8 cellular contexts compared by ENCODE assay signal in the genomic region with DNA sequence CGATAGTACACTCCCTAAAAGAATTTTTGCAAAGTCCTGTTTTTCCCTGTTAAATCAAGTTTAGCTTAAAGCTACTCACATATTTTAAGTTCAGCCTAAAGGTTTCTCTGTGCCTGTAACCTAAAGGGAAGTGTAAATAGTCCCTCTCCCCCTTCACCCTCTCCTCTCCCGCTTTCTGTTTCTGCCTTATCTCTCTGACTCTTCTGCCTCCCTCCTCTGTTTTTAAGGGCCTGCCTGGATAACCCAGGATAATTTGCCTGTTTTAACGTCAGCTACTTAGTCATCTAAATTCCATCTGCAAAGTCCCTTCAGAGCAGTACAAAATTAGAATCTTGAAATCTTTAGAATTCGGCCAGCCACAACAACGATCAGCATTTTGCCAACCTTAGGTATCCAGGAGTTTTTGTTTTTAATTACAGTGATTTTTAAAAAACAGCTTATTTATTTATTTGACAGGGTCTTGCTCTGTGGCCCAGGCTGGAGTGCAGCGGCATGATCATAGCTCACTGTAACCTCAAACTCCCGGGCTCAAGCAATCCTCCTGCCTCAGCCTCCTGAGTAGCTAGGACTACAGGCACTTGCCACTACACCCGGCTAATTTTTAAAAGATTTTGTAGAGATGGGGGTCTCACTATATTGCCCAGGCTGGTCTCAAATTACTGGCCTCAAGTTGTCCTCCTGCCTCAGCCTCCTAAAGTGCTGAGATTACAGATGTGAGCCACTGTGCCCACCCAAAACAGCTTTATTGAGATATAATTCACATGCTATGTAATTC.
DNase-seq lines count a peak whose midpoint lies in the region; ATAC-seq and TF ChIP-seq lines count a peak whose summit lies in the region.

No MANE protein-coding gene starts in this region.

- intact Hi-C loops in CD14-positive monocyte (cut with micrococcal nuclease) (loop anchor here (5.0 to 10.0 kb wide), 4 partner anchors 60 to 140 kb away; a partner anchor contains a TSS), left cardiac atrium (cut with DNase I) (loop anchor here in 1 of 2 donors (5.0 kb wide), 2 partner anchors 105 to 460 kb away; a partner anchor contains a TSS)
- intact Hi-C loops in activated T-helper 1 cell treated with anti-CD3 and anti-CD28 coated beads, Interleukin-12 subunit alpha, Interleukin-12 subunit beta, Interleukin-2, Interleukin-4 antibody, amounts not matched to agents 30 ng/mL and 10 ng/mL and 1 ng/mL, durations not matched to agents 14 hours and 24 hours and 36 hours (cut with micrococcal nuclease) = loop anchor here (5.0 kb wide), 2 partner anchors 170 to 190 kb away; no protein-coding TSS in a partner anchor

- no peak for TF ChIP-seq CTCF in CD14-positive monocyte (IDR thresholded peaks at IDR 0.05)
- TF ChIP-seq CTCF in retinal pigment epithelial cell (conservative IDR thresholded peaks at IDR 0.05; ENCODE audit: low read depth, low read length) = no peak

- H3K27ac Mint-ChIP-seq in CD14-positive monocyte = peak overlapping the region; percentile 95 to 99 (median 98)
- peak overlapping the region; percentile 84 for H3K27ac Mint-ChIP-seq in activated T-helper 1 cell treated with anti-CD3 and anti-CD28 coated beads, Interleukin-12 subunit alpha, Interleukin-12 subunit beta, Interleukin-2, Interleukin-4 antibody, amounts not matched to agents 30 ng/mL and 10 ng/mL and 1 ng/mL, durations not matched to agents 14 hours and 24 hours and 36 hours

- peak overlapping the region; percentile 58 for H3K4me3 ChIP-seq in retinal pigment epithelial cell (ENCODE audit: low read length)

- H3K9me3 Mint-ChIP-seq in CD14-positive monocyte = peaks cover 0 to 2% (median 0%) of the 10 kb centered on the region in 7 donors
- no peaks in the 10 kb centered on the region for H3K9me3 Mint-ChIP-seq in activated T-helper 1 cell treated with anti-CD3 and anti-CD28 coated beads, Interleukin-12 subunit alpha, Interleukin-12 subunit beta, Interleukin-2, Interleukin-4 antibody, amounts not matched to agents 30 ng/mL and 10 ng/mL and 1 ng/mL, durations not matched to agents 14 hours and 24 hours and 36 hours

- H3K36me3 Mint-ChIP-seq in CD14-positive monocyte = peaks cover 6 to 12% of the 10 kb centered on the region in 2 donors
- H3K36me3 Mint-ChIP-seq in activated T-helper 1 cell treated with anti-CD3 and anti-CD28 coated beads, Interleukin-12 subunit alpha, Interleukin-12 subunit beta, Interleukin-2, Interleukin-4 antibody, amounts not matched to agents 30 ng/mL and 10 ng/mL and 1 ng/mL, durations not matched to agents 14 hours and 24 hours and 36 hours (ENCODE audit: low read depth) = no peaks in the 10 kb centered on the region

- H3K4me3 Mint-ChIP-seq in CD14-positive monocyte = peak overlapping the region; percentile 85 to 95
- H3K4me3 Mint-ChIP-seq in activated T-helper 1 cell treated with anti-CD3 and anti-CD28 coated beads, Interleukin-12 subunit alpha, Interleukin-12 subunit beta, Interleukin-2, Interleukin-4 antibody, amounts not matched to agents 30 ng/mL and 10 ng/mL and 1 ng/mL, durations not matched to agents 14 hours and 24 hours and 36 hours = peak overlapping the region; percentile 79

- H3K4me1 Mint-ChIP-seq in CD14-positive monocyte = peaks cover 40% of the 10 kb centered on the region
- peaks cover 16% of the 10 kb centered on the region for H3K4me1 Mint-ChIP-seq in activated T-helper 1 cell treated with anti-CD3 and anti-CD28 coated beads, Interleukin-12 subunit alpha, Interleukin-12 subunit beta, Interleukin-2, Interleukin-4 antibody, amounts not matched to agents 30 ng/mL and 10 ng/mL and 1 ng/mL, durations not matched to agents 14 hours and 24 hours and 36 hours (ENCODE audit: low read depth)

- H3K27me3 Mint-ChIP-seq in CD14-positive monocyte (ENCODE audit: low read depth in 3 of 3) = peaks cover 0 to 3% (median 0%) of the 10 kb centered on the region in 3 donors
- peaks cover 10% of the 10 kb centered on the region for H3K27me3 Mint-ChIP-seq in activated T-helper 1 cell treated with anti-CD3 and anti-CD28 coated beads, Interleukin-12 subunit alpha, Interleukin-12 subunit beta, Interleukin-2, Interleukin-4 antibody, amounts not matched to agents 30 ng/mL and 10 ng/mL and 1 ng/mL, durations not matched to agents 14 hours and 24 hours and 36 hours (ENCODE audit: insufficient read depth)

- DNase-seq in CD14-positive monocyte (ENCODE audit: low spot score) = no peak
- DNase-seq in activated T-helper 1 cell treated with anti-CD3 and anti-CD28 coated beads, Interleukin-12 subunit alpha, Interleukin-12 subunit beta, Interleukin-2, Interleukin-4 antibody, amounts not matched to agents 30 ng/mL and 10 ng/mL and 1 ng/mL, durations not matched to agents 14 hours and 24 hours and 36 hours (ENCODE audit: low spot score) = no peak
- no peak for DNase-seq in left cardiac atrium
- DNase-seq in retinal pigment epithelial cell (ENCODE audit: low read depth) = no peak
- no peak for DNase-seq in GM19238 (ENCODE audit: insufficient read length, low spot score)
- no peak for DNase-seq in activated CD4-positive, alpha-beta T cell treated with anti-CD3 and anti-CD28 coated beads, Interleukin-2, amount 50 U/mL, for 4 hours

- ATAC-seq in GM19452 (IDR thresholded peaks at IDR 0.05; ENCODE audit: unreplicated experiment) (peak; percentile 40), HG03469 (IDR thresholded peaks at IDR 0.05; ENCODE audit: unreplicated experiment) (peak; percentile 12), left cardiac atrium (peak; percentile 56 to 88)

Comparison
In these comparisons a context has a peak if more than half of its experiments do, and no peak if none do; other contexts are left out.
1. ATAC-seq: peak in every context shown above with its lines; median percentile 72 in left cardiac atrium; 40 in GM19452; 12 in HG03469.